30 cellular contexts compared by ENCODE assay signal in genomic region chr13:75641026-75641425, GRCh38. TPM values are rescaled to one million over a fixed set of nuclear protein-coding genes. Genes with fewer than 3 reads are reported as not detected.
DNase-seq lines count a peak whose midpoint lies in the region; ATAC-seq, FAIRE-seq and TF ChIP-seq lines count a peak whose summit lies in the region.
"Had no signal": no experiment of that assay in that cellular context is flagged by ENCODE, and none has a peak within 500 bp of the region (broad histone marks: within the 10 kb centered on the region; RNA-seq: fewer than 3 reads in every experiment).

No MANE protein-coding gene starts in this region.

- H2BK12ac ChIP-seq in H1 (ENCODE audit: low read depth, low read length) = no peak overlapping the region; the same call in 1 of the 2 replicates

- H4K20me1 ChIP-seq in IMR-90 (ENCODE audit: insufficient read depth, low read length) (peaks cover 72% of the 10 kb centered on the region), H1 (replicated peaks in 1 of 2; ENCODE audit: control insufficient read depth in 1 of 2, insufficient read depth in 2 of 2, low read length in 2 of 2) (peaks cover 0 to 2% of the 10 kb centered on the region in 2 experiments)
- H4K20me1 ChIP-seq: BLaER1 treated with 17β-estradiol and CSF1 and Interleukin-3, amounts not matched to agents 10 nM and 100 nM had no signal

- no peaks in the 10 kb centered on the region for H3K79me2 ChIP-seq in H1 (ENCODE audit: control insufficient read depth in 1 of 2, insufficient read depth in 2 of 2, low read length in 2 of 2)

- WGBS in IMR-90 (ENCODE audit: extremely low coverage in 2 of 2, insufficient read length in 1 of 2), 2 experiments = 94% methylated on average over 3 of the region's 6 CpGs; no CpG with 5 or more reads in 1 of the 2 experiments
- 86% methylated on average over 6 of the region's 6 CpGs; no CpG with 5 or more reads in 1 of the 2 experiments for WGBS in H1 (ENCODE audit: extremely low coverage in 1 of 2, insufficient coverage in 1 of 2, insufficient read length in 1 of 2, insufficient replicate concordance in 2 of 2, low coverage in 1 of 2, low lambda C conversion rate in 2 of 2, missing lambda C conversion rate in 1 of 2), 2 experiments

- BruUV-seq in IMR-90 (replicated peaks; lab: Mats Ljungman, UMichigan) = TSS peak; percentile 1

- H3K18ac ChIP-seq in IMR-90 (ENCODE audit: low read depth, low read length) (no peak overlapping the region), H1 (ENCODE audit: extremely low read depth, low read length) (no peak overlapping the region)

- no peak overlapping the region for H2BK120ac ChIP-seq in IMR-90 (ENCODE audit: low read depth, low read length)
- H2BK120ac ChIP-seq in H1 (replicated peaks; ENCODE audit: low read depth, low read length) = no peak overlapping the region

- H3K56ac ChIP-seq in IMR-90 (ENCODE audit: extremely low read depth, insufficient read depth, low read length) = no peak overlapping the region
- no peak overlapping the region for H3K56ac ChIP-seq in H1 (replicated peaks; ENCODE audit: insufficient read length, low read depth, low read length)

- H4K91ac ChIP-seq in IMR-90 (ENCODE audit: insufficient read depth, low read depth, low read length) (0 out of 2 replicates have a peak overlapping the region, but pooled peaks have one; percentile 20), H1 (replicated peaks; ENCODE audit: insufficient read length, low read length) (no peak overlapping the region)

- H2BK20ac ChIP-seq in IMR-90 (ENCODE audit: low read depth, low read length) = no peak overlapping the region
- H2BK20ac ChIP-seq in H1 (ENCODE audit: low read length) = no peak overlapping the region

- FAIRE-seq in H1 (lab: Jason Lieb, UNC) = no peak
- FAIRE-seq: GM12892, HTR-8/SVneo had no signal

- H3K9me3 Mint-ChIP-seq in osteocyte (ENCODE audit: unreplicated experiment) = no peaks in the 10 kb centered on the region
- H3K9me3 Mint-ChIP-seq in activated T-cell treated with anti-CD3 and anti-CD28 coated beads, Interleukin-2, amount 50 U/mL, for 72 hours = no peaks in the 10 kb centered on the region
- H3K9me3 Mint-ChIP-seq: CD4-positive, alpha-beta memory T cell; T-helper 1 cell treated with Interleukin-12 subunit alpha and Interleukin-12 subunit beta and Interleukin-4 antibody, amounts not matched to agents 30 μg/mL and 1 μg/mL, for 36 hours had no signal

- in situ Hi-C loops in IMR-90 (cut with MboI; ENCODE audit: low sequenced_read_pairs) = no loop called here

- H3K79me1 ChIP-seq in IMR-90 (ENCODE audit: low read depth in 1 of 2, low read length in 2 of 2) = peaks cover 5 to 48% of the 10 kb centered on the region in 2 experiments; a peak in 3 of 4 replicates
- H3K79me1 ChIP-seq in H1 (ENCODE audit: low read depth, low read length) = no peaks in the 10 kb centered on the region

- TF ChIP-seq CTCF in AG10803 (conservative IDR thresholded peaks at IDR 0.05; ENCODE audit: low read length) (no peak), IMR-90 (conservative IDR thresholded peaks at IDR 0.05; ENCODE audit: low read depth, low read length) (no peak), H1 (IDR thresholded peaks at IDR 0.05; ENCODE audit: control extremely low read depth in 1 of 3, insufficient read depth in 1 of 3, low read depth in 1 of 3, low read length in 3 of 3) (no peak), osteocyte (IDR thresholded peaks at IDR 0.05) (no peak)

- H4K8ac ChIP-seq in IMR-90 (ENCODE audit: low read depth in 2 of 2, low read length in 2 of 2) (peak overlapping the region in 1 of 2 experiments; percentile 16; a peak in 1 of 4 replicates), H1 (ENCODE audit: extremely low read depth, insufficient read depth, low read length) (0 out of 2 replicates have a peak overlapping the region, but pooled peaks have one; percentile 19)

- H3K9ac ChIP-seq in IMR-90 (ENCODE audit: low read depth, low read length) (no peak overlapping the region), H1 (replicated peaks in 1 of 4; ENCODE audit: extremely low read depth in 1 of 4, low read depth in 3 of 4, low read length in 3 of 4) (no peak overlapping the region)
- H3K9ac ChIP-seq: BLaER1 treated with 17β-estradiol and CSF1 and Interleukin-3, amounts not matched to agents 10 nM and 100 nM had no signal

- H3K4me2 ChIP-seq in IMR-90 (ENCODE audit: low read depth, low read length) (peak overlapping the region; percentile 0; the same call in 1 of the 2 replicates), H1 (ENCODE audit: insufficient read depth in 1 of 2, low read depth in 2 of 2, low read length in 2 of 2) (no peak overlapping the region)
- H3K4me2 ChIP-seq: BLaER1 treated with 17β-estradiol and CSF1 and Interleukin-3, amounts not matched to agents 10 nM and 100 nM; PC-9 had no signal

- H3K4me1 ChIP-seq in IMR-90 (ENCODE audit: control insufficient read depth, insufficient read depth, low read length) (peaks cover 19% of the 10 kb centered on the region), H1 (replicated peaks in 1 of 4; ENCODE audit: control insufficient read depth in 3 of 4, insufficient read depth in 4 of 4, low read length in 3 of 4) (peaks cover 3 to 13% (median 7%) of the 10 kb centered on the region in 4 experiments)

- peaks cover 10% of the 10 kb centered on the region; the same call in 1 of the 2 replicates for H3K23me2 ChIP-seq in H1 (ENCODE audit: low read depth, low read length)

- no peak overlapping the region for H2AK9ac ChIP-seq in IMR-90 (replicated peaks; ENCODE audit: low read depth, low read length, poor library complexity)

- H2BK15ac ChIP-seq in IMR-90 (ENCODE audit: low read depth, low read length) (no peak overlapping the region), H1 (ENCODE audit: low read length) (no peak overlapping the region)

- no peak overlapping the region; the same call in 1 of the 2 replicates for H4K5ac ChIP-seq in IMR-90 (ENCODE audit: low read depth, low read length)
- H4K5ac ChIP-seq in H1 (ENCODE audit: insufficient read length, low read depth, low read length) = no peak overlapping the region

- H3K9me3 ChIP-seq in IMR-90 (ENCODE audit: control insufficient read depth, insufficient read depth, low read length) = no peaks in the 10 kb centered on the region
- no peaks in the 10 kb centered on the region for H3K9me3 ChIP-seq in H1 (ENCODE audit: insufficient read depth in 2 of 2, low read depth in 1 of 2, low read length in 1 of 2)
- H3K9me3 ChIP-seq: BLaER1 treated with 17β-estradiol and CSF1 and Interleukin-3, amounts not matched to agents 10 nM and 100 nM; HAP-1; MG63; SJSA1 had no signal

- POLR2A ChIA-PET in IMR-90 (lab: Charles Lee; ENCODE audit: unreplicated experiment) (no interaction called here), H1 (lab: Charles Lee; ENCODE audit: partially characterized antibody) (no interaction called here)

- H3K9me1 ChIP-seq in IMR-90 (ENCODE audit: insufficient read depth, low read length) = peaks cover 22% of the 10 kb centered on the region

- H3K36me3 ChIP-seq in IMR-90 (ENCODE audit: control insufficient read depth, insufficient read depth, low read length) = peaks cover 9% of the 10 kb centered on the region
- no peaks in the 10 kb centered on the region for H3K36me3 ChIP-seq in H1 (ENCODE audit: control insufficient read depth in 2 of 4, insufficient read depth in 4 of 4, low read length in 3 of 4)
- H3K36me3 ChIP-seq: BLaER1 treated with 17β-estradiol and CSF1 and Interleukin-3, amounts not matched to agents 10 nM and 100 nM; HAP-1 had no signal

- H3K23ac ChIP-seq in IMR-90 (ENCODE audit: low read depth, low read length) (peak overlapping the region; percentile 49), H1 (ENCODE audit: insufficient read length) (no peak overlapping the region)

- peak overlapping the region; percentile 18; the same call in 1 of the 2 replicates for H3K14ac ChIP-seq in IMR-90 (replicated peaks; ENCODE audit: low read depth, low read length)
- H3K14ac ChIP-seq in H1 (ENCODE audit: insufficient read length) = no peak overlapping the region

- H3K27ac ChIP-seq in IMR-90 (ENCODE audit: insufficient read depth, low read length) (no peak overlapping the region; the same call in 1 of the 2 replicates), H1 (ENCODE audit: low read depth, low read length) (no peak overlapping the region)
- H3K27ac ChIP-seq: BLaER1 treated with 17β-estradiol and CSF1 and Interleukin-3, amounts not matched to agents 10 nM and 100 nM; PC-9; SJSA1 had no signal

- H3K27ac Mint-ChIP-seq in osteocyte (ENCODE audit: unreplicated experiment) = peak overlapping the region; percentile 0
- no peak overlapping the region for H3K27ac Mint-ChIP-seq in activated T-cell treated with anti-CD3 and anti-CD28 coated beads, Interleukin-2, amount 50 U/mL, for 72 hours
- H3K27ac Mint-ChIP-seq: CD4-positive, alpha-beta memory T cell; T-helper 1 cell treated with Interleukin-12 subunit alpha and Interleukin-12 subunit beta and Interleukin-4 antibody, amounts not matched to agents 30 μg/mL and 1 μg/mL, for 36 hours had no signal

- peaks cover 69% of the 10 kb centered on the region for H3K4me1 Mint-ChIP-seq in osteocyte (ENCODE audit: unreplicated experiment)
- peaks cover 8% of the 10 kb centered on the region for H3K4me1 Mint-ChIP-seq in activated T-cell treated with anti-CD3 and anti-CD28 coated beads, Interleukin-2, amount 50 U/mL, for 72 hours (ENCODE audit: low read depth)

- peaks cover 9% of the 10 kb centered on the region for H3K36me3 Mint-ChIP-seq in osteocyte (ENCODE audit: unreplicated experiment)
- H3K36me3 Mint-ChIP-seq in activated T-cell treated with anti-CD3 and anti-CD28 coated beads, Interleukin-2, amount 50 U/mL, for 72 hours (ENCODE audit: insufficient read depth in 2 of 2) = peaks cover 0 to 2% of the 10 kb centered on the region in 2 donors
- H3K36me3 Mint-ChIP-seq: CD4-positive, alpha-beta memory T cell had no signal

- H3K27me3 ChIP-seq in IMR-90 (ENCODE audit: control insufficient read depth, insufficient read depth, low read length) = no peaks in the 10 kb centered on the region
- peaks cover 4 to 24% (median 13%) of the 10 kb centered on the region in 4 experiments for H3K27me3 ChIP-seq in H1 (replicated peaks in 1 of 4; ENCODE audit: control insufficient read depth in 3 of 4, extremely low read depth in 1 of 4, insufficient read depth in 3 of 4, low read length in 3 of 4)
- H3K27me3 ChIP-seq: MG63, SJSA1 had no signal

- H2AK5ac ChIP-seq in IMR-90 (ENCODE audit: low read depth, low read length) = peak overlapping the region; percentile 76
- no peak overlapping the region for H2AK5ac ChIP-seq in H1 (ENCODE audit: low read depth, low read length)

- H3K4me3 ChIP-seq in AG10803 (ENCODE audit: low read length) = peak overlapping the region; percentile 99
- no peak overlapping the region for H3K4me3 ChIP-seq in IMR-90 (ENCODE audit: insufficient read depth, low read depth, low read length)
- H3K4me3 ChIP-seq in H1 (ENCODE audit: extremely low read depth in 1 of 4, insufficient read depth in 2 of 4, low read depth in 3 of 4, low read length in 4 of 4) = no peak overlapping the region
- H3K4me3 ChIP-seq: BLaER1 treated with 17β-estradiol and CSF1 and Interleukin-3, amounts not matched to agents 10 nM and 100 nM; HAP-1; PC-9; SJSA1 had no signal

- H2AFZ ChIP-seq in IMR-90 (replicated peaks; ENCODE audit: low read length, poor library complexity) (no peak overlapping the region), H1 (ENCODE audit: low read length) (no peak overlapping the region)
- H2AFZ ChIP-seq: PC-9 had no signal

- H3K27me3 Mint-ChIP-seq in osteocyte (ENCODE audit: unreplicated experiment) = no peaks in the 10 kb centered on the region
- peaks cover 24% of the 10 kb centered on the region for H3K27me3 Mint-ChIP-seq in activated T-cell treated with anti-CD3 and anti-CD28 coated beads, Interleukin-2, amount 50 U/mL, for 72 hours (ENCODE audit: low read depth)

- CTCF ChIA-PET in IMR-90 (lab: Yijun Ruan, JAX) = no interaction called here
- CTCF ChIA-PET in H1 (lab: Charles Lee; ENCODE audit: partially characterized antibody) = interaction anchor here (1.4 kb wide), 1 partner anchor 55 kb away, joined by 6 read pairs; no protein-coding TSS in a partner anchor

- dilution Hi-C loops in IMR-90 (cut with HindIII; ENCODE audit: low sequenced_read_pairs, unreplicated experiment) = no loop called here

- no peak for ATAC-seq in IMR-90 (ENCODE audit: low read depth)
- ATAC-seq in activated T-cell treated with anti-CD3 and anti-CD28 coated beads, Interleukin-2, amount 50 U/mL, for 72 hours (replicated peaks in 1 of 2) = no peak

- H2BK5ac ChIP-seq in IMR-90 (ENCODE audit: low read depth, low read length, poor library complexity, severe bottlenecking) (peak overlapping the region; percentile 6), H1 (ENCODE audit: low read depth, low read length) (no peak overlapping the region)

- TF ChIP-seq POLR2A in IMR-90 (IDR thresholded peaks at IDR 0.05; ENCODE audit: low read depth, low read length) = no peak
- no peak for TF ChIP-seq POLR2A in H1 (IDR thresholded peaks at IDR 0.05; ENCODE audit: control extremely low read depth in 1 of 2, low read depth in 2 of 2, low read length in 2 of 2)

- peak overlapping the region; percentile 18; the same call in 1 of the 2 replicates for H3K4ac ChIP-seq in IMR-90 (ENCODE audit: low read depth, low read length)
- H3K4ac ChIP-seq in H1 (replicated peaks; ENCODE audit: insufficient read length, low read depth, low read length) = no peak overlapping the region

- DNase-seq in AG10803 (ENCODE audit: low read depth) (no peak), IMR-90 (no peak), H1 (ENCODE audit: low read depth in 1 of 2, low spot score in 2 of 2) (no peak), osteocyte (ENCODE audit: extremely low spot score, unreplicated experiment) (no peak), DMS79 (lab: John Stamatoyannopoulos, UW) (no peak), DMS114 treated with DMSO at 0.1 percent for 48 hours (lab: John Stamatoyannopoulos, UW; ENCODE audit: unreplicated experiment) (no peak), NCI-H510A treated with DMSO at 0.1 percent for 48 hours (lab: John Stamatoyannopoulos, UW) (no peak)
- no peak for DNase-seq in activated T-cell treated with anti-CD3 and anti-CD28 coated beads, Interleukin-2, amount 50 U/mL, for 72 hours
- DNase-seq: AML-193; CD4-positive, alpha-beta memory T cell; COR-L47; EL; GDM1; KBM-7; MG63; NCI-H1105 treated with DMSO at 0.1 percent for 48 hours; NCI-H146; NCI-H1930; NCI-H2107; NCI-H446; NCI-H526; NCI-H82; PC-9; Right ventricle myocardium superior had no signal

- TF ChIP-seq EP300 in H1 (IDR thresholded peaks at IDR 0.05; ENCODE audit: borderline replicate concordance in 1 of 2, low read depth in 2 of 2, low read length in 2 of 2) = no peak

- intact Hi-C loops in IMR-90 (cut with micrococcal nuclease) = no loop called here

- TF ChIP-seq RAD21 in IMR-90 (IDR thresholded peaks at IDR 0.05; ENCODE audit: low read length) = no peak
- TF ChIP-seq RAD21 in H1 (IDR thresholded peaks at IDR 0.05 in 1 of 2, conservative IDR thresholded peaks at IDR 0.05 in 1 of 2; ENCODE audit: low read depth in 2 of 2, low read length in 2 of 2) = no peak

- H3K4me3 Mint-ChIP-seq in osteocyte (ENCODE audit: unreplicated experiment) = no peak overlapping the region
- no peak overlapping the region for H3K4me3 Mint-ChIP-seq in activated T-cell treated with anti-CD3 and anti-CD28 coated beads, Interleukin-2, amount 50 U/mL, for 72 hours
- H3K4me3 Mint-ChIP-seq: CD4-positive, alpha-beta memory T cell; T-helper 1 cell treated with Interleukin-12 subunit alpha and Interleukin-12 subunit beta and Interleukin-4 antibody, amounts not matched to agents 30 μg/mL and 1 μg/mL, for 36 hours had no signal

RNA-seq across cellular contexts. Expression of gene LMO7, which starts 4.9 kb away (rescaled TPM):
- total RNA-seq in IMR-90 (2012; rRNA removed) (367 and 485 TPM in 2 replicates), osteocyte (213 and 239 TPM in 2 replicates)
- polyA plus RNA-seq in IMR-90 (2012; rRNA removed) (222 and 266 TPM in 2 replicates), H1 (2011; rRNA removed) (8.1 and 11.3 TPM in 2 replicates)
- polyA plus RNA-seq in IMR-90 (2012; cell fraction: cytosol; rRNA removed) = 78.3 and 114 TPM in 2 replicates
- 533 and 693 TPM in 2 replicates for polyA plus RNA-seq in IMR-90 (2012; cell fraction: nucleus; rRNA removed; ENCODE audit: low replicate concordance)
- total RNA-seq in H1 (2021; fragmentation: NEBNext Ultra II Directional; extraction: Animal tissue kit (Norgen Biotek cat#: 25700)) = 24.3 and 28.3 TPM in 2 replicates
- polyA plus RNA-seq in H1 (2011; cell fraction: cytosol; rRNA removed) = 5.1 TPM
- polyA plus RNA-seq in H1 (2011; cell fraction: nucleus; rRNA removed) = 42.3 TPM
- 12.8 to 18.0 TPM (median 15.0 TPM) in 4 replicates for polyA plus RNA-seq in H1 (2012, experiment 1 of 2)
- polyA plus RNA-seq in H1 (2012, experiment 2 of 2) = 1.6 TPM
- 43.1 TPM for polyA plus RNA-seq in H1 (2013, experiment 1 of 2)
- polyA plus RNA-seq in H1 (2013, experiment 2 of 2) = 50.3 TPM
- polyA minus RNA-seq in H1 (2011; rRNA and poly(A)+ RNA removed) = 6.0 and 12.3 TPM in 2 replicates
- 7.8 TPM for polyA minus RNA-seq in H1 (2011; cell fraction: cytosol; rRNA and poly(A)+ RNA removed)
- polyA minus RNA-seq in H1 (2011; cell fraction: nucleus; rRNA and poly(A)+ RNA removed) = 32.8 TPM
- 10 to 100 TPM; 12.1 to 14.6 TPM for total RNA-seq in activated T-cell treated with anti-CD3 and anti-CD28 coated beads, Interleukin-2, amount 50 U/mL, for 72 hours
